In the genomic region with DNA sequence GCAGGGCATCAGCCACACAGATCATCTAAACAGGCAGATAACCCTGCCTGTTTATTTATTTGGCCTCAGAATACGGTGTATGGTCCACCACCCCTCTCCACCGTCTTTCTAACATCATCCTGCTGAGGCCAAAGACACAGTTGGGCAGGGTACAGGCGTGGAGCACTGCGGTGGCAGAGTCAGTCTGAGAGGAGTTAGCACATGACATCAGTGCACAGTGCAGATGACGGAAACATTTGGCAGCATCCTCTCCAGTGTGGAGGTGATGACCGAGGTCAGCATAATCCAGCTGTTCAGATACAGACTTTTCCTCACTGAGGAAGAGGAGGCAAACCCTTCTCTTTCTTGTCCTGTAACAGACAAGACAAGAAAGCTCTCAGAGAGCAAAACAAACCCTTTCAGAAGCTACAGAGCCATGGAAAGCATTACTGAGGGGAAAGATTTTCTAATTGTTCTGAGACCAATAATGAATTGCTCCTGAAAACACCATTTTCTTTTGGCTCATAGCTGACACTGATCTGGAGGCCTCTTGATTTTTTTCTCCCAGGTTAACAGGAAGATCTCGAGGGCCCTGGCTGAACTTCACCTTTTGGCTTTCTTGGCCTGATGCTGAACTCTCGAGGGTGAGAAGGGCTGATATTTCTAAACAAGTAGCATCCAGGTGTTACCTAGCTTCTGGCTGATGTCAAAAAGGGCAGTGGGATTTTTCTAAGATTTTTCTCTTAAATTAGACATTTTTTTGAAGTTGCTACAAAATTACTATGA, we compare ENCODE assay signal across 8 cellular contexts. TPM values are rescaled to one million over a fixed set of nuclear protein-coding genes. Genes with fewer than 3 reads are reported as not detected.
A peak's percentile ranks its signal among the peaks of the same experiment; 100 is the strongest.
DNase-seq lines count a peak whose midpoint lies in the region; ATAC-seq and TF ChIP-seq lines count a peak whose summit lies in the region.

No MANE protein-coding gene starts in this region.

- H3K27ac ChIP-seq in psoas muscle: peak overlapping the region; percentile 67

- no peak for TF ChIP-seq CTCF in fibroblast of villous mesenchyme (IDR thresholded peaks at IDR 0.05; ENCODE audit: insufficient read depth, low read depth, low read length)
- TF ChIP-seq CTCF in psoas muscle (IDR thresholded peaks at IDR 0.05): no peak

- intact Hi-C loops in psoas muscle (cut with DNase I): no loop called here

- 13 to 27% (median 19%) methylated on average over 8 of the region's 8 CpGs for WGBS in psoas muscle, 3 donors

- peak; percentile 61 for DNase-seq in Ammon's horn (ENCODE audit: low spot score)
- peak; percentile 47 for DNase-seq in activated CD8-positive, alpha-beta memory T cell treated with anti-CD3 and anti-CD28 coated beads, Interleukin-2, amount 50 U/mL, for 4 hours
- DNase-seq in fibroblast of villous mesenchyme (ENCODE audit: low read depth): peak; percentile 82
- DNase-seq in psoas muscle: peak; percentile 46 to 68
- DNase-seq in H7: no peak
- DNase-seq in NCI-H510A (lab: John Stamatoyannopoulos, UW): no peak

- H3K9me3 ChIP-seq in psoas muscle: no peaks in the 10 kb centered on the region

- H3K4me3 ChIP-seq in fibroblast of villous mesenchyme (ENCODE audit: low read depth, low read length) (peak overlapping the region; percentile 64), psoas muscle (peak overlapping the region; percentile 70), H7 (ENCODE audit: insufficient read depth, low read depth, low read length) (no peak overlapping the region)

- H3K36me3 ChIP-seq in psoas muscle (ENCODE audit: insufficient read depth in 1 of 2, low read depth in 1 of 2) (peaks cover 0 to 9% of the 10 kb centered on the region in 2 donors), H7 (replicated peaks; ENCODE audit: control insufficient read depth, insufficient read depth, low read length) (no peaks in the 10 kb centered on the region)

- ATAC-seq in GM19455 (IDR thresholded peaks at IDR 0.05; ENCODE audit: unreplicated experiment) (peak; percentile 44), HG03521 (IDR thresholded peaks at IDR 0.05; ENCODE audit: unreplicated experiment) (peak; percentile 42), psoas muscle (peak; percentile 80 to 90 (median 82))

- H3K27me3 ChIP-seq in psoas muscle (ENCODE audit: insufficient read depth in 3 of 3, low read length in 2 of 3): no peaks in the 10 kb centered on the region
- H3K27me3 ChIP-seq in H7 (ENCODE audit: control insufficient read depth, insufficient read depth, low read length): no peaks in the 10 kb centered on the region

- peaks cover 23% of the 10 kb centered on the region for H3K4me1 ChIP-seq in psoas muscle

RNA-seq across cellular contexts. Expression of gene NFKBIZ, which starts 20.1 kb away (rescaled TPM):
- total RNA-seq in fibroblast of villous mesenchyme: 108 and 126 TPM in 2 replicates
- 10 to 100 TPM in 2 of 4 donors, 1 to 10 TPM in 2; 6.4 to 12.5 (median 9.8) TPM for total RNA-seq in psoas muscle
- 1 to 10 TPM; 3.0 to 8.8 (median 5.4) TPM for polyA plus RNA-seq in psoas muscle
- total RNA-seq in H7 (2014; rRNA removed; shearing (Covaris generic)): 3.2 and 3.5 TPM in 2 replicates

RNA-seq across cellular contexts. Expression of gene NXPE3, which starts 50.2 kb away (rescaled TPM):
- total RNA-seq in fibroblast of villous mesenchyme (14.2 and 22.0 TPM in 2 replicates), psoas muscle (10 to 100 TPM; 37.4 to 59.3 (median 45.6) TPM)
- 10 to 100 TPM; 10.8 to 67.7 (median 17.5) TPM for polyA plus RNA-seq in psoas muscle
- total RNA-seq in H7 (2014; rRNA removed; shearing (Covaris generic)): 5.6 and 5.7 TPM in 2 replicates

Comparison
In these comparisons a context has a peak if more than half of its experiments do, and no peak if none do; other contexts are left out.
1. DNase-seq: peak in Ammon's horn (single experiment), activated CD8-positive, alpha-beta memory T cell treated with anti-CD3 and anti-CD28 coated beads, Interleukin-2, amount 50 U/mL, for 4 hours (single experiment), fibroblast of villous mesenchyme (single experiment) and psoas muscle (2 of 2); none in H7 (single experiment) and NCI-H510A (single experiment).
2. Peak in every context shown above with its lines, with median percentiles within 50 percentile points of each other: ATAC-seq.